7 cellular contexts compared by ENCODE assay signal in the genomic region with DNA sequence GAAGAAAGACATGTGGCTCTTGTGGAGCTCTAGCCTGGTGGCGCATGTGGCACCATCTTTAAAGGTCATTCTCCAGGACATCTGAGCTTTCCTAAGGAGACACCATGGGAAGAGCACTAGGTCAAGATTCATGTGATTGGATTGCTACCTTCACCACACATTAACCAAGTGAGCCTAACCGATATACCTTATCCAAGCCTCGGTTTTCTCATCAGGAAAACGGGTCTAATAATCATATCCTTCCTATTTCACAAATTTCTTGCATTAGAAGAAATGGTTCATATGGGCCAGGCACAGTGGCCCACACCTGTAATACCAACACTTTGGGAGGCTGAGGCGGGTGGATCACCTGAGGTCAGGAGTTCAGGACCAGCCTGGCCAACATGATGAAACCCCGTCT.
"Had no signal": no experiment of that assay in that cellular context is flagged by ENCODE, and none has a peak within 500 bp of the region (broad histone marks: within the 10 kb centered on the region; RNA-seq: fewer than 3 reads in every experiment).

No MANE protein-coding gene starts in this region.

- ATAC-seq: GM23338 had no signal

- FAIRE-seq: H1, H54, HTR-8/SVneo had no signal

- H3K4me2 ChIP-seq: GM23338 had no signal

- H2AFZ ChIP-seq: GM23338 had no signal

- DNase-seq: H9, HCEC 1CT, KBM-7 had no signal

- H3K4me3 ChIP-seq: GM23338 had no signal
